In genomic region chr4:76654084-76654483, GRCh38 we compare ENCODE assay signal across 17 cellular contexts.
DNase-seq lines count a peak whose midpoint lies in the region; ATAC-seq and TF ChIP-seq lines count a peak whose summit lies in the region.
"Had no signal": no experiment of that assay in that cellular context is flagged by ENCODE, and none has a peak within 500 bp of the region (broad histone marks: within the 10 kb centered on the region; RNA-seq: fewer than 3 reads in every experiment).

No MANE protein-coding gene starts in this region.

- peaks cover 3% of the 10 kb centered on the region for H3K79me2 ChIP-seq in trophoblast cell (ENCODE audit: control insufficient read depth, insufficient read depth, low read length, poor library complexity)

- H3K23ac ChIP-seq in trophoblast cell (ENCODE audit: low read length), result no peak overlapping the region

- intact Hi-C loops in upper lobe of right lung (cut with DNase I), result no loop called here

- H3K9ac ChIP-seq in trophoblast cell (ENCODE audit: low read length), result no peak overlapping the region

- no peak overlapping the region for H3K4ac ChIP-seq in trophoblast cell (ENCODE audit: low read depth, low read length)

- no peak overlapping the region for H3K4me3 Mint-ChIP-seq in chondrocyte (ENCODE audit: unreplicated experiment)
- H3K4me3 Mint-ChIP-seq: CD4-positive, CD25-positive, alpha-beta regulatory T cell; H9 had no signal

- DNase-seq in chondrocyte (ENCODE audit: low spot score) (no peak), trophoblast cell (no peak), upper lobe of right lung (no peak), NCI-H2196 (lab: John Stamatoyannopoulos, UW; ENCODE audit: unreplicated experiment) (no peak)
- DNase-seq: ACHN; BE2C; C1 segment of cervical spinal cord; Caco-2; CD4-positive, CD25-positive, alpha-beta regulatory T cell; DMS153; DND-41; H9 had no signal

- peak; percentile 77 for ATAC-seq in upper lobe of right lung
- ATAC-seq in HG02642 (IDR thresholded peaks at IDR 0.05; ENCODE audit: poor library complexity, unreplicated experiment), result no peak
- ATAC-seq in HG03045 (IDR thresholded peaks at IDR 0.05; ENCODE audit: unreplicated experiment), result no peak
- ATAC-seq: GM12878, K562 had no signal

- no peaks in the 10 kb centered on the region for H3K36me3 Mint-ChIP-seq in chondrocyte (ENCODE audit: low read depth)
- H3K36me3 Mint-ChIP-seq: CD4-positive, CD25-positive, alpha-beta regulatory T cell had no signal

- H3K27ac Mint-ChIP-seq in chondrocyte (ENCODE audit: unreplicated experiment), result peak overlapping the region; percentile 45
- H3K27ac Mint-ChIP-seq: CD4-positive, CD25-positive, alpha-beta regulatory T cell; H9 had no signal

- peak overlapping the region; percentile 68 for H2BK120ac ChIP-seq in trophoblast cell (ENCODE audit: insufficient read depth, low read length, poor library complexity)

- TF ChIP-seq CTCF in chondrocyte (IDR thresholded peaks at IDR 0.05) (no peak), upper lobe of right lung (IDR thresholded peaks at IDR 0.05) (no peak)

- H3K4me3 ChIP-seq in trophoblast cell (ENCODE audit: low read depth, low read length) (no peak overlapping the region), upper lobe of right lung (no peak overlapping the region)
- H3K4me3 ChIP-seq: GM12878, K562 had no signal

- H4K91ac ChIP-seq in trophoblast cell (ENCODE audit: low read depth, low read length), result no peak overlapping the region

- H2BK12ac ChIP-seq in trophoblast cell (ENCODE audit: low read length), result peak overlapping the region; percentile 11

- H3K4me1 Mint-ChIP-seq in chondrocyte (ENCODE audit: low read depth), result peaks cover 53% of the 10 kb centered on the region
- H3K4me1 Mint-ChIP-seq: CD4-positive, CD25-positive, alpha-beta regulatory T cell; H9 had no signal

- H3K36me3 ChIP-seq in trophoblast cell (ENCODE audit: control insufficient read depth in 1 of 2, insufficient read depth in 2 of 2, low read length in 2 of 2), result no peaks in the 10 kb centered on the region
- no peaks in the 10 kb centered on the region for H3K36me3 ChIP-seq in upper lobe of right lung
- H3K36me3 ChIP-seq: BE2C had no signal

- H3K9me3 ChIP-seq in trophoblast cell (ENCODE audit: insufficient read depth, low read depth, low read length), result no peaks in the 10 kb centered on the region
- H3K9me3 ChIP-seq in upper lobe of right lung, result no peaks in the 10 kb centered on the region
- H3K9me3 ChIP-seq: BE2C, Caco-2 had no signal

- H3K79me1 ChIP-seq in trophoblast cell (ENCODE audit: low read length), result peaks cover 18% of the 10 kb centered on the region

- H2AFZ ChIP-seq in trophoblast cell (ENCODE audit: insufficient read depth, low read length, poor library complexity), result no peak overlapping the region

- H3K18ac ChIP-seq in trophoblast cell (ENCODE audit: low read length), result no peak overlapping the region

- WGBS in trophoblast cell (ENCODE audit: extremely low coverage, insufficient coverage, insufficient read length), result no CpG with 5 or more reads among the region's 6 CpGs

- H3K27ac ChIP-seq in trophoblast cell (ENCODE audit: low read depth, low read length) (peak overlapping the region; percentile 39), upper lobe of right lung (no peak overlapping the region)
- H3K27ac ChIP-seq: HL-60 had no signal

- H3K9me3 Mint-ChIP-seq in chondrocyte (ENCODE audit: low read depth), result peaks cover 9% of the 10 kb centered on the region

- H3K4me2 ChIP-seq in trophoblast cell (ENCODE audit: low read length), result no peak overlapping the region

- H2AK5ac ChIP-seq in trophoblast cell (ENCODE audit: low read length), result no peak overlapping the region

- no peak overlapping the region for H3K14ac ChIP-seq in trophoblast cell (ENCODE audit: low read length)

- H3K27me3 Mint-ChIP-seq in chondrocyte (ENCODE audit: low read depth), result no peaks in the 10 kb centered on the region
- H3K27me3 Mint-ChIP-seq: CD4-positive, CD25-positive, alpha-beta regulatory T cell had no signal

- H3K4me1 ChIP-seq in trophoblast cell (ENCODE audit: control insufficient read depth in 1 of 2, insufficient read depth in 2 of 2, low read length in 2 of 2), result peaks cover 11 to 26% of the 10 kb centered on the region in 2 experiments
- H3K4me1 ChIP-seq in upper lobe of right lung, result no peaks in the 10 kb centered on the region
- H3K4me1 ChIP-seq: BE2C had no signal

- H4K12ac ChIP-seq in trophoblast cell (ENCODE audit: low read depth, low read length), result no peak overlapping the region

- H3K27me3 ChIP-seq in trophoblast cell (ENCODE audit: insufficient read depth, low read length) (no peaks in the 10 kb centered on the region), upper lobe of right lung (no peaks in the 10 kb centered on the region)
- H3K27me3 ChIP-seq: BE2C had no signal

- H2BK5ac ChIP-seq in trophoblast cell (ENCODE audit: low read depth, low read length, poor library complexity), result peak overlapping the region; percentile 11

- no peak overlapping the region for H4K8ac ChIP-seq in trophoblast cell (ENCODE audit: low read depth, low read length)
